ENCODE assay signal across 25 cellular contexts in genomic region chr7:128775744-128776474, GRCh38. TPM values are rescaled to one million over a fixed set of nuclear protein-coding genes. Genes with fewer than 3 reads are reported as not detected.
"Had no signal": no experiment of that assay in that cellular context is flagged by ENCODE, and none has a peak within 500 bp of the region (broad histone marks: within the 10 kb centered on the region; RNA-seq: fewer than 3 reads in every experiment).

A gene with protein sequence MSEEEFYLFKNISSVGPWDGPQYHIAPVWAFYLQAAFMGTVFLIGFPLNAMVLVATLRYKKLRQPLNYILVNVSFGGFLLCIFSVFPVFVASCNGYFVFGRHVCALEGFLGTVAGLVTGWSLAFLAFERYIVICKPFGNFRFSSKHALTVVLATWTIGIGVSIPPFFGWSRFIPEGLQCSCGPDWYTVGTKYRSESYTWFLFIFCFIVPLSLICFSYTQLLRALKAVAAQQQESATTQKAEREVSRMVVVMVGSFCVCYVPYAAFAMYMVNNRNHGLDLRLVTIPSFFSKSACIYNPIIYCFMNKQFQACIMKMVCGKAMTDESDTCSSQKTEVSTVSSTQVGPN (minus strand): TSS chr7:128775794. CDS start chr7:128775781, 13 bp downstream.

- H3K9ac ChIP-seq: parathyroid adenoma had no signal

- H2AFZ ChIP-seq: parathyroid adenoma had no signal

- H3K27me3 ChIP-seq: colonic mucosa, esophagus muscularis mucosa, upper lobe of left lung had no signal

- DNase-seq: activated CD4-positive, alpha-beta T cell treated with anti-CD3 and anti-CD28 coated beads, Interleukin-2, amount 10 ng/mL, durations not matched to agents 7 days and 5 days; activated CD8-positive, alpha-beta T cell treated with anti-CD3 and anti-CD28 coated beads, Interleukin-2, amount 10 ng/mL, durations not matched to agents 7 days and 5 days; activated naive CD8-positive, alpha-beta T cell treated with anti-CD3 and anti-CD28 coated beads for 36 hours; colonic mucosa; glutamatergic neuron; hypothalamus; left ventricle myocardium inferior; mammary epithelial cell; midbrain; natural killer cell; right cardiac atrium; stimulated activated CD4-positive, alpha-beta T cell treated with anti-CD3 and anti-CD28 coated beads, Interleukin-4, amount 100 ng/mL, for 24 hours; stimulated activated naive CD8-positive, alpha-beta T cell treated with anti-CD3 and anti-CD28 coated beads, Interleukin-15, Interleukin-2, amounts not matched to agents 100 U/mL and 50 U/mL, for 24 hours; upper lobe of left lung had no signal

- FAIRE-seq: astrocyte, frontal cortex had no signal

- H3K4me3 Mint-ChIP-seq: activated CD4-positive, alpha-beta T cell treated with anti-CD3 and anti-CD28 coated beads, Interleukin-2, amount 10 ng/mL, durations not matched to agents 7 days and 5 days; activated CD8-positive, alpha-beta T cell treated with anti-CD3 and anti-CD28 coated beads, Interleukin-2, amount 10 ng/mL, durations not matched to agents 7 days and 5 days; activated naive CD8-positive, alpha-beta T cell treated with anti-CD3 and anti-CD28 coated beads for 36 hours; activated T-helper 1 cell treated with anti-CD3 and anti-CD28 coated beads, Interleukin-12 subunit alpha, Interleukin-12 subunit beta, Interleukin-2, Interleukin-4 antibody, amounts not matched to agents 30 ng/mL and 10 ng/mL and 1 ng/mL, durations not matched to agents 14 hours and 24 hours and 36 hours; central memory CD8-positive, alpha-beta T cell; natural killer cell had no signal

- H3K27ac ChIP-seq: colonic mucosa, left ventricle myocardium inferior, parathyroid adenoma, upper lobe of left lung, VCaP had no signal

- H3K9me3 ChIP-seq: colonic mucosa had no signal

- H3K27me3 Mint-ChIP-seq: activated CD4-positive, alpha-beta T cell treated with anti-CD3 and anti-CD28 coated beads, Interleukin-2, amount 10 ng/mL, durations not matched to agents 7 days and 5 days; central memory CD8-positive, alpha-beta T cell had no signal

- H3K4me3 ChIP-seq: colonic mucosa, esophagus muscularis mucosa, left ventricle myocardium inferior, upper lobe of left lung had no signal

- H3K4me1 ChIP-seq: colonic mucosa, left ventricle myocardium inferior, parathyroid adenoma, upper lobe of left lung had no signal

- H3K4me1 Mint-ChIP-seq: activated CD4-positive, alpha-beta T cell treated with anti-CD3 and anti-CD28 coated beads, Interleukin-2, amount 10 ng/mL, durations not matched to agents 7 days and 5 days; central memory CD8-positive, alpha-beta T cell; natural killer cell had no signal

- H3K36me3 ChIP-seq: colonic mucosa had no signal

- ATAC-seq: activated CD4-positive, CD25-positive, alpha-beta regulatory T cell treated with anti-CD3 and anti-CD28 coated beads, Interleukin-2, amount 50 U/mL, for 24 hours; activated CD8-positive, alpha-beta T cell treated with anti-CD3 and anti-CD28 coated beads, Interleukin-2, amount 10 ng/mL, durations not matched to agents 7 days and 5 days; natural killer cell; stimulated activated naive CD8-positive, alpha-beta T cell treated with anti-CD3 and anti-CD28 coated beads, Interleukin-15, Interleukin-2, amounts not matched to agents 100 U/mL and 50 U/mL, for 24 hours had no signal

- H3K79me2 ChIP-seq: parathyroid adenoma had no signal

- H3K27ac Mint-ChIP-seq: activated CD4-positive, alpha-beta T cell treated with anti-CD3 and anti-CD28 coated beads, Interleukin-2, amount 10 ng/mL, durations not matched to agents 7 days and 5 days; activated CD8-positive, alpha-beta T cell treated with anti-CD3 and anti-CD28 coated beads, Interleukin-2, amount 10 ng/mL, durations not matched to agents 7 days and 5 days; activated T-helper 1 cell treated with anti-CD3 and anti-CD28 coated beads, Interleukin-12 subunit alpha, Interleukin-12 subunit beta, Interleukin-2, Interleukin-4 antibody, amounts not matched to agents 30 ng/mL and 10 ng/mL and 1 ng/mL, durations not matched to agents 14 hours and 24 hours and 36 hours; natural killer cell had no signal

RNA-seq across cellular contexts. Expression of the gene that starts here (rescaled TPM):
- total RNA-seq: activated CD4-positive, alpha-beta T cell treated with anti-CD3 and anti-CD28 coated beads, Interleukin-2, amount 10 ng/mL, durations not matched to agents 7 days and 5 days; activated CD8-positive, alpha-beta T cell treated with anti-CD3 and anti-CD28 coated beads, Interleukin-2, amount 10 ng/mL, durations not matched to agents 7 days and 5 days; activated naive CD8-positive, alpha-beta T cell treated with anti-CD3 and anti-CD28 coated beads for 36 hours; activated T-helper 1 cell treated with anti-CD3 and anti-CD28 coated beads, Interleukin-12 subunit alpha, Interleukin-12 subunit beta, Interleukin-2, Interleukin-4 antibody, amounts not matched to agents 30 ng/mL and 10 ng/mL and 1 ng/mL, durations not matched to agents 14 hours and 24 hours and 36 hours; astrocyte; colonic mucosa; esophagus muscularis mucosa; frontal cortex; left ventricle myocardium inferior; mammary epithelial cell; natural killer cell; pulmonary artery endothelial cell; right cardiac atrium; subcutaneous adipose tissue; T-helper 2 cell treated with Interferon-gamma antibody and Interleukin-4, amounts not matched to agents 100 ng/mL and 5 ng/mL, for 36 hours; upper lobe of left lung had no signal
- polyA plus RNA-seq: mammary epithelial cell, right cardiac atrium had no signal
